1 cellular context compared by ENCODE assay signal in genomic region chr17:32769846-32770245, GRCh38.
TF ChIP-seq lines count a peak whose summit lies in the region.

No MANE protein-coding gene starts in this region.

TF ChIP-seq in GM12878, 131 proteins besides CTCF, POLR2A, EP300 and RAD21 (continued from another document):
- TF ChIP-seq ZBTB40 (IDR thresholded peaks at IDR 0.05; ENCODE audit: borderline replicate concordance) (no peak), ZSCAN29 (IDR thresholded peaks at IDR 0.05) (no peak)
